21 cellular contexts compared by ENCODE assay signal in genomic region chr4:173379929-173380328, GRCh38. TPM values are rescaled to one million over a fixed set of nuclear protein-coding genes. Genes with fewer than 3 reads are reported as not detected.
DNase-seq lines count a peak whose midpoint lies in the region; ATAC-seq, FAIRE-seq and TF ChIP-seq lines count a peak whose summit lies in the region.
"Had no signal": no experiment of that assay in that cellular context is flagged by ENCODE, and none has a peak within 500 bp of the region (broad histone marks: within the 10 kb centered on the region; RNA-seq: fewer than 3 reads in every experiment).

No MANE protein-coding gene starts in this region.

- no peak for ATAC-seq in GM12878

- H3K4me1 Mint-ChIP-seq in H9 (peaks cover 18 to 24% of the 10 kb centered on the region in 2 experiments), neural progenitor cell (peaks cover 5% of the 10 kb centered on the region)
- H3K4me1 Mint-ChIP-seq: CD4-positive, alpha-beta memory T cell had no signal

- H4K91ac ChIP-seq in H1 (replicated peaks; ENCODE audit: insufficient read length, low read length) (no peak overlapping the region), H9 (ENCODE audit: insufficient read length, low read depth, low read length) (no peak overlapping the region)

- H3K4me1 ChIP-seq in GM12878 (ENCODE audit: control insufficient read depth, insufficient read depth, low read length) (no peaks in the 10 kb centered on the region), H1 (replicated peaks in 1 of 4; ENCODE audit: control insufficient read depth in 3 of 4, insufficient read depth in 4 of 4, low read length in 3 of 4) (no peaks in the 10 kb centered on the region), H9 (ENCODE audit: insufficient read depth, low read length) (no peaks in the 10 kb centered on the region), neural progenitor cell (peaks cover 17% of the 10 kb centered on the region)
- H3K4me1 ChIP-seq: BE2C had no signal

- H4K20me1 ChIP-seq in GM12878 (ENCODE audit: control insufficient read depth, insufficient read depth) = no peaks in the 10 kb centered on the region
- H4K20me1 ChIP-seq in H1 (replicated peaks in 1 of 2; ENCODE audit: control insufficient read depth in 1 of 2, insufficient read depth in 2 of 2, low read length in 2 of 2) = peaks cover 0 to 2% of the 10 kb centered on the region in 2 experiments
- H4K20me1 ChIP-seq in H9 (ENCODE audit: control insufficient read depth, insufficient read depth, insufficient read length) = no peaks in the 10 kb centered on the region
- H4K20me1 ChIP-seq in neural progenitor cell (ENCODE audit: low read depth) = peaks cover 14% of the 10 kb centered on the region

- no peak for TF ChIP-seq EP300 in GM12878 (IDR thresholded peaks at IDR 0.05; ENCODE audit: borderline replicate concordance in 1 of 2, control insufficient read depth in 1 of 2, low read depth in 2 of 2, low read length in 2 of 2)
- no peak for TF ChIP-seq EP300 in H1 (IDR thresholded peaks at IDR 0.05; ENCODE audit: borderline replicate concordance in 1 of 2, low read depth in 2 of 2, low read length in 2 of 2)

- H3K36me3 Mint-ChIP-seq in H9 (ENCODE audit: insufficient read depth in 1 of 3, low read depth in 3 of 3) (peaks cover 4 to 7% (median 5%) of the 10 kb centered on the region in 3 experiments; a peak in 5 of 7 replicates), neural progenitor cell (peaks cover 19% of the 10 kb centered on the region)
- H3K36me3 Mint-ChIP-seq: CD4-positive, alpha-beta memory T cell; CD4-positive, CD25-positive, alpha-beta regulatory T cell had no signal

- RAD21 ChIA-PET in GM12878 (lab: Charles Lee; ENCODE audit: unreplicated experiment) = interaction anchor here (1.0 to 1.3 kb wide), 2 partner anchors 10 to 41 kb away, joined by 3 to 7 read pairs; no protein-coding TSS in a partner anchor

- H3K27me3 Mint-ChIP-seq in H9 (ENCODE audit: low read depth) (no peaks in the 10 kb centered on the region), neural progenitor cell (ENCODE audit: insufficient read depth, low read depth) (no peaks in the 10 kb centered on the region)
- H3K27me3 Mint-ChIP-seq: CD8-positive, alpha-beta memory T cell had no signal

- H2BK5ac ChIP-seq in H1 (ENCODE audit: low read depth, low read length) (no peak overlapping the region), H9 (ENCODE audit: insufficient read length, low read length) (no peak overlapping the region)

- H3K27ac ChIP-seq in GM12878 (ENCODE audit: control insufficient read depth, insufficient read depth) (no peak overlapping the region), H1 (ENCODE audit: low read depth, low read length) (no peak overlapping the region), H9 (ENCODE audit: insufficient read length, low read depth, low read length) (no peak overlapping the region), neural progenitor cell (no peak overlapping the region)
- H3K27ac ChIP-seq: 22Rv1, BLaER1 had no signal

- H3K4me3 ChIP-seq in GM12878 = no peak overlapping the region
- no peak overlapping the region for H3K4me3 ChIP-seq in H1 (ENCODE audit: extremely low read depth in 1 of 4, insufficient read depth in 2 of 4, low read depth in 3 of 4, low read length in 4 of 4)
- no peak overlapping the region for H3K4me3 ChIP-seq in neural progenitor cell
- H3K4me3 ChIP-seq: BLaER1 had no signal

- TF ChIP-seq RAD21 in GM12878 (IDR thresholded peaks at IDR 0.05; ENCODE audit: insufficient read depth, low read depth, low read length) (no peak), H1 (IDR thresholded peaks at IDR 0.05 in 1 of 2, conservative IDR thresholded peaks at IDR 0.05 in 1 of 2; ENCODE audit: low read depth in 2 of 2, low read length in 2 of 2) (no peak)

- no peak overlapping the region for H3K23ac ChIP-seq in H1 (ENCODE audit: insufficient read length)
- H3K23ac ChIP-seq in H9 (ENCODE audit: insufficient read length, low read depth, low read length) = no peak overlapping the region

- WGBS in GM12878 (ENCODE audit: insufficient coverage, insufficient replicate concordance, low lambda C conversion rate, missing lambda C conversion rate) = 94% methylated on average over 3 of the region's 3 CpGs
- 90% methylated on average over 3 of the region's 3 CpGs; no CpG with 5 or more reads in 1 of the 2 experiments for WGBS in H1 (ENCODE audit: extremely low coverage in 1 of 2, insufficient coverage in 1 of 2, insufficient read length in 1 of 2, insufficient replicate concordance in 2 of 2, low coverage in 1 of 2, low lambda C conversion rate in 2 of 2, missing lambda C conversion rate in 1 of 2), 2 experiments
- WGBS in H9 (ENCODE audit: extremely low coverage, insufficient read length, low lambda C conversion rate) = no CpG with 5 or more reads among the region's 3 CpGs

- no peak overlapping the region for H3K27ac Mint-ChIP-seq in H9
- no peak overlapping the region for H3K27ac Mint-ChIP-seq in neural progenitor cell
- H3K27ac Mint-ChIP-seq: CD4-positive, alpha-beta memory T cell; CD4-positive, CD25-positive, alpha-beta regulatory T cell; CD8-positive, alpha-beta memory T cell had no signal

- H4K5ac ChIP-seq in H1 (ENCODE audit: insufficient read length, low read depth, low read length) = no peak overlapping the region
- H4K5ac ChIP-seq in H9 (ENCODE audit: insufficient read length, low read depth, low read length) = no peak overlapping the region

- H3K56ac ChIP-seq in H1 (replicated peaks; ENCODE audit: insufficient read length, low read depth, low read length) (no peak overlapping the region), H9 (ENCODE audit: insufficient read length, low read depth, low read length) (no peak overlapping the region)

- H3F3A ChIP-seq in neural progenitor cell (ENCODE audit: low read depth) = peaks cover 9% of the 10 kb centered on the region

- in situ Hi-C loops in GM12878 (cut with MboI) = no loop called here

- H2BK12ac ChIP-seq in H1 (ENCODE audit: low read depth, low read length) = no peak overlapping the region
- no peak overlapping the region for H2BK12ac ChIP-seq in H9 (ENCODE audit: insufficient read length, low read depth, low read length)

- DNase-seq in D721Med (ENCODE audit: insufficient read length, low spot score) (no peak), GM18507 (ENCODE audit: extremely low spot score, insufficient read length, low read depth) (no peak), GM12878 (ENCODE audit: low read depth, low spot score) (no peak), H1 (ENCODE audit: low read depth in 1 of 2, low spot score in 2 of 2) (no peak), NCI-H82 treated with DMSO at 0.1 percent for 48 hours (lab: John Stamatoyannopoulos, UW; ENCODE audit: unreplicated experiment) (no peak), H9 (no peak), SW480 (ENCODE audit: low spot score) (no peak), neural progenitor cell (ENCODE audit: low spot score) (no peak)
- DNase-seq: ACHN; BE2C; C1 segment of cervical spinal cord; CD4-positive, alpha-beta memory T cell; CD4-positive, CD25-positive, alpha-beta regulatory T cell; CD8-positive, alpha-beta memory T cell; COR-L47; DMS79 treated with DMSO at 0.1 percent for 48 hours had no signal

- H3K4me3 Mint-ChIP-seq in H9 = no peak overlapping the region
- H3K4me3 Mint-ChIP-seq in neural progenitor cell = no peak overlapping the region
- H3K4me3 Mint-ChIP-seq: CD14-positive monocyte; CD4-positive, alpha-beta memory T cell; CD4-positive, CD25-positive, alpha-beta regulatory T cell; CD8-positive, alpha-beta memory T cell had no signal

- H3K23me2 ChIP-seq in H1 (ENCODE audit: low read depth, low read length) (no peaks in the 10 kb centered on the region), H9 (ENCODE audit: insufficient read length, low read depth, low read length, poor library complexity, severe bottlenecking) (no peaks in the 10 kb centered on the region)

- H2AFZ ChIP-seq in GM12878 (ENCODE audit: control insufficient read depth, low read depth, low read length) = no peak overlapping the region
- no peak overlapping the region for H2AFZ ChIP-seq in H1 (ENCODE audit: low read length)
- no peak overlapping the region for H2AFZ ChIP-seq in H9 (ENCODE audit: low read length)
- H2AFZ ChIP-seq in neural progenitor cell (replicated peaks) = no peak overlapping the region

- H2BK20ac ChIP-seq in H1 (ENCODE audit: low read length) (no peak overlapping the region), H9 (ENCODE audit: low read depth, low read length, poor library complexity, severe bottlenecking) (no peak overlapping the region)

- intact Hi-C loops in GM12878 (cut with micrococcal nuclease; ENCODE audit: unreplicated experiment) = no loop called here

- H3K4me2 ChIP-seq in GM12878 (ENCODE audit: control insufficient read depth, insufficient read depth) = no peak overlapping the region
- H3K4me2 ChIP-seq in H1 (ENCODE audit: insufficient read depth in 1 of 2, low read depth in 2 of 2, low read length in 2 of 2) = no peak overlapping the region
- H3K4me2 ChIP-seq in H9 (ENCODE audit: insufficient read depth, insufficient read length, low read length) = no peak overlapping the region
- H3K4me2 ChIP-seq in neural progenitor cell = no peak overlapping the region
- H3K4me2 ChIP-seq: BLaER1 had no signal

- H3K36me3 ChIP-seq in GM12878 (ENCODE audit: control insufficient read depth in 2 of 2, insufficient read depth in 2 of 2, low read length in 1 of 2) = 0 out of 4 replicates have a peak, but pooled peaks cover 0 to 4% of the 10 kb centered on the region in 2 experiments
- H3K36me3 ChIP-seq in H1 (ENCODE audit: control insufficient read depth in 2 of 4, insufficient read depth in 4 of 4, low read length in 3 of 4) = no peaks in the 10 kb centered on the region; a peak in 1 of 8 replicates
- peaks cover 9% of the 10 kb centered on the region for H3K36me3 ChIP-seq in neural progenitor cell

- TF ChIP-seq POLR2A in GM12878 (IDR thresholded peaks at IDR 0.05; ENCODE audit: low read depth, low read length) (no peak), H1 (IDR thresholded peaks at IDR 0.05; ENCODE audit: control extremely low read depth in 1 of 2, low read depth in 2 of 2, low read length in 2 of 2) (no peak)

- no peak for TF ChIP-seq CTCF in D721Med (IDR thresholded peaks at IDR 0.05; ENCODE audit: insufficient read depth, missing control alignments)
- TF ChIP-seq CTCF in GM12878 (IDR thresholded peaks at IDR 0.05 in 2 of 3, conservative IDR thresholded peaks at IDR 0.05 in 1 of 3; ENCODE audit: control insufficient read depth in 2 of 3, extremely low read depth in 1 of 3, insufficient read depth in 1 of 3, low read depth in 3 of 3, low read length in 3 of 3) = no peak
- TF ChIP-seq CTCF in H1 (IDR thresholded peaks at IDR 0.05; ENCODE audit: control extremely low read depth in 1 of 3, insufficient read depth in 1 of 3, low read depth in 1 of 3, low read length in 3 of 3) = no peak
- TF ChIP-seq CTCF in H9 (conservative IDR thresholded peaks at IDR 0.05) = no peak
- TF ChIP-seq CTCF in neural progenitor cell (IDR thresholded peaks at IDR 0.05) = no peak

- H3K9ac ChIP-seq in GM12878 (ENCODE audit: control insufficient read depth, insufficient read depth, low read length) (no peak overlapping the region), H1 (replicated peaks in 1 of 4; ENCODE audit: extremely low read depth in 1 of 4, low read depth in 3 of 4, low read length in 3 of 4) (no peak overlapping the region), H9 (ENCODE audit: extremely low read depth, insufficient read length, low read length) (no peak overlapping the region), neural progenitor cell (no peak overlapping the region)
- H3K9ac ChIP-seq: BLaER1 had no signal

- H4K8ac ChIP-seq in H1 (ENCODE audit: extremely low read depth, insufficient read depth, low read length) (no peak overlapping the region), H9 (replicated peaks; ENCODE audit: insufficient read length, low read depth, low read length) (no peak overlapping the region)

- H3K9me3 Mint-ChIP-seq in H9 (no peaks in the 10 kb centered on the region), neural progenitor cell (no peaks in the 10 kb centered on the region)
- H3K9me3 Mint-ChIP-seq: CD14-positive monocyte; CD4-positive, alpha-beta memory T cell; CD8-positive, alpha-beta memory T cell had no signal

- CTCF ChIA-PET in GM12878 (lab: Yijun Ruan, JAX) = no interaction called here
- CTCF ChIA-PET in H1 (lab: Charles Lee; ENCODE audit: partially characterized antibody) = no interaction called here

- no peak overlapping the region for H2AK5ac ChIP-seq in H1 (ENCODE audit: low read depth, low read length)
- H2AK5ac ChIP-seq in H9 (ENCODE audit: insufficient read length, low read length) = no peak overlapping the region

- H2BK15ac ChIP-seq in H1 (ENCODE audit: low read length) (no peak overlapping the region), H9 (ENCODE audit: low read depth, low read length) (no peak overlapping the region)

- H3K9me3 ChIP-seq in GM12878 (replicated peaks; ENCODE audit: control insufficient read depth, insufficient read depth, low read length) (no peaks in the 10 kb centered on the region), H1 (ENCODE audit: insufficient read depth in 2 of 2, low read depth in 1 of 2, low read length in 1 of 2) (no peaks in the 10 kb centered on the region), H9 (ENCODE audit: control insufficient read depth, low read depth, low read length) (no peaks in the 10 kb centered on the region), neural progenitor cell (ENCODE audit: low read depth) (no peaks in the 10 kb centered on the region)
- H3K9me3 ChIP-seq: BE2C, BLaER1 had no signal

- no TSS peak for BruUV-seq in GM12878 (replicated peaks; lab: Mats Ljungman, UMichigan)

- no peak overlapping the region for H3T11ph ChIP-seq in H9 (ENCODE audit: low read length)

- H3K14ac ChIP-seq in H1 (ENCODE audit: insufficient read length) = no peak overlapping the region
- H3K14ac ChIP-seq in H9 (ENCODE audit: insufficient read depth, low read length) = no peak overlapping the region

- H3K79me2 ChIP-seq in GM12878 (ENCODE audit: control insufficient read depth, insufficient read depth, low read length) = peaks cover 11% of the 10 kb centered on the region
- no peaks in the 10 kb centered on the region for H3K79me2 ChIP-seq in H1 (ENCODE audit: control insufficient read depth in 1 of 2, insufficient read depth in 2 of 2, low read length in 2 of 2)
- no peaks in the 10 kb centered on the region for H3K79me2 ChIP-seq in H9 (ENCODE audit: insufficient read depth, low read length)
- H3K79me2 ChIP-seq in neural progenitor cell (ENCODE audit: low read depth) = peaks cover 14% of the 10 kb centered on the region

- H3K79me1 ChIP-seq in H1 (ENCODE audit: low read depth, low read length) = no peaks in the 10 kb centered on the region
- H3K79me1 ChIP-seq in H9 (ENCODE audit: insufficient read depth, low read depth, low read length, poor library complexity, severe bottlenecking) = no peaks in the 10 kb centered on the region

- POLR2A ChIA-PET in GM12878 (lab: Charles Lee) (no interaction called here), H1 (lab: Charles Lee; ENCODE audit: partially characterized antibody) (no interaction called here)

- SMC1A ChIA-PET in GM12878 (lab: Charles Lee; ENCODE audit: uncharacterized antibody, unreplicated experiment) = interaction anchor here (1.0 to 13.8 kb wide), 2 partner anchors 10 to 45 kb away, joined by 3 to 232 read pairs; partner anchors contain the start of gene HMGB2

- H3K27me3 ChIP-seq in GM12878 (replicated peaks in 1 of 2; ENCODE audit: control insufficient read depth in 2 of 2, insufficient read depth in 2 of 2, low read length in 1 of 2) (no peaks in the 10 kb centered on the region), H1 (replicated peaks in 1 of 4; ENCODE audit: control insufficient read depth in 3 of 4, extremely low read depth in 1 of 4, insufficient read depth in 3 of 4, low read length in 3 of 4) (peaks cover 0 to 2% (median 0%) of the 10 kb centered on the region in 4 experiments; a peak in 1 of 7 replicates), H9 (ENCODE audit: insufficient read depth, low read length) (no peaks in the 10 kb centered on the region), neural progenitor cell (no peaks in the 10 kb centered on the region)
- H3K27me3 ChIP-seq: BE2C, BLaER1 had no signal

- H3K18ac ChIP-seq in H1 (ENCODE audit: extremely low read depth, low read length) (no peak overlapping the region), H9 (ENCODE audit: insufficient read length, low read depth, low read length) (no peak overlapping the region)

- H2BK120ac ChIP-seq in H1 (replicated peaks; ENCODE audit: low read depth, low read length) (no peak overlapping the region), H9 (ENCODE audit: low read depth, low read length, poor library complexity, severe bottlenecking) (no peak overlapping the region)

- FAIRE-seq in D721Med (lab: Jason Lieb, UNC) = peak; percentile 35
- FAIRE-seq in GM18507 (lab: Jason Lieb, UNC) = peak; percentile 50
- no peak for FAIRE-seq in GM12878 (lab: Jason Lieb, UNC)
- FAIRE-seq in H1 (lab: Jason Lieb, UNC) = peak; percentile 24
- FAIRE-seq: GM12891, GM19239 had no signal

- H3K4ac ChIP-seq in H1 (replicated peaks; ENCODE audit: insufficient read length, low read depth, low read length) (no peak overlapping the region), H9 (ENCODE audit: low read depth, low read length) (no peak overlapping the region)

RNA-seq across cellular contexts. Expression of gene SAP30, which starts 9.2 kb away (rescaled TPM):
- 22.3 and 23.3 TPM in 2 replicates for total RNA-seq in GM12878 (2013; cell fraction: nucleolus; rRNA removed)
- total RNA-seq in GM12878 (2014; rRNA removed) (23.1 and 28.4 TPM in 2 replicates), GM12878 (2014; rRNA removed; fragmentation: Illumina TruSeq; extraction: Trizol) (28.9 and 29.7 TPM in 2 replicates), GM12878 (2021) (26.0 and 29.6 TPM in 2 replicates), H9 (2021) (13.5 and 14.7 TPM in 2 replicates), neural progenitor cell (ENCODE audit: low replicate concordance) (36.7 and 63.5 TPM in 2 replicates)
- polyA plus RNA-seq in GM12878 (2011; ENCODE audit: low read depth) = 8.3 TPM
- polyA plus RNA-seq in GM12878 (2011; rRNA removed) (56.9 and 106 TPM in 2 replicates), GM12878 (2014; fragmentation: Illumina TruSeq; extraction: Trizol) (16.3 and 18.3 TPM in 2 replicates), GM12878 (2014; fragmentation: Nextera tagmentation; extraction: Ambion mirVana) (10 to 100 TPM in 1 of 2 experiments, 1 to 10 TPM in 1; 5.4 to 24.0 TPM), GM12878 (2014; rRNA removed) (30.0 and 31.7 TPM in 2 replicates), GM12878 (2016; fragmentation: Nextera tagmentation; extraction: Ambion mirVana) (1 to 10 TPM; 5.0 to 9.9 TPM), H1 (2011; rRNA removed) (4.9 and 7.7 TPM in 2 replicates)
- polyA plus RNA-seq in GM12878 (2011; cell fraction: cytosol; rRNA removed) = 14.4 and 24.8 TPM in 2 replicates
- 19.3 and 22.7 TPM in 2 replicates for polyA plus RNA-seq in GM12878 (2011; cell fraction: nucleus; rRNA removed)
- 27.0 and 33.1 TPM in 2 replicates for polyA plus RNA-seq in GM12878 (2012)
- polyA minus RNA-seq in GM12878 (2011; rRNA and poly(A)+ RNA removed) = 9.9 and 10.1 TPM in 2 replicates
- polyA minus RNA-seq in GM12878 (2011; cell fraction: cytosol; rRNA and poly(A)+ RNA removed) = 9.9 and 10.5 TPM in 2 replicates
- polyA minus RNA-seq in GM12878 (2011; cell fraction: nucleus; rRNA and poly(A)+ RNA removed) = 13.1 and 18.6 TPM in 2 replicates
- 17.9 and 21.1 TPM in 2 replicates for total RNA-seq in H1 (2021; fragmentation: NEBNext Ultra II Directional; extraction: Animal tissue kit (Norgen Biotek cat#: 25700))
- polyA plus RNA-seq in H1 (2011; cell fraction: cytosol; rRNA removed) = 15.4 TPM
- 5.1 TPM for polyA plus RNA-seq in H1 (2011; cell fraction: nucleus; rRNA removed)
- 12.5 to 17.5 TPM (median 13.7 TPM) in 4 replicates for polyA plus RNA-seq in H1 (2012, experiment 1 of 2)
- polyA plus RNA-seq in H1 (2012, experiment 2 of 2) = 5.7 TPM
- 13.7 TPM for polyA plus RNA-seq in H1 (2013, experiment 1 of 2)
- polyA plus RNA-seq in H1 (2013, experiment 2 of 2) = 13.5 TPM
- 1.7 and 2.0 TPM in 2 replicates for polyA minus RNA-seq in H1 (2011; rRNA and poly(A)+ RNA removed)
- 8.1 TPM for polyA minus RNA-seq in H1 (2011; cell fraction: cytosol; rRNA and poly(A)+ RNA removed)
- 11.5 TPM for polyA minus RNA-seq in H1 (2011; cell fraction: nucleus; rRNA and poly(A)+ RNA removed)

RNA-seq across cellular contexts. Expression of gene SCRG1, which starts 19.0 kb away (rescaled TPM):
- total RNA-seq in GM12878 (2013; cell fraction: nucleolus; rRNA removed) = not detected in 2 replicates
- total RNA-seq in GM12878 (2014; rRNA removed) (not detected in 2 replicates), GM12878 (2014; rRNA removed; fragmentation: Illumina TruSeq; extraction: Trizol) (not detected in 2 replicates), GM12878 (2021) (not detected in 2 replicates), H9 (2021) (not detected in 2 replicates), neural progenitor cell (ENCODE audit: low replicate concordance) (0.37 and 0.40 TPM in 2 replicates)
- polyA plus RNA-seq in GM12878 (2011; ENCODE audit: low read depth) = 0.05 TPM
- polyA plus RNA-seq in GM12878 (2011; rRNA removed) (not detected in 2 replicates), GM12878 (2014; fragmentation: Illumina TruSeq; extraction: Trizol) (not detected in 2 replicates), GM12878 (2014; fragmentation: Nextera tagmentation; extraction: Ambion mirVana) (under 1 TPM in 1 of 2 experiments, not detected in 1; 0.02 TPM), GM12878 (2014; rRNA removed) (not detected in 2 replicates), GM12878 (2016; fragmentation: Nextera tagmentation; extraction: Ambion mirVana) (under 1 TPM; 0.54 to 0.58 TPM), H1 (2011; rRNA removed) (not detected in 2 replicates)
- polyA plus RNA-seq in GM12878 (2011; cell fraction: cytosol; rRNA removed) = not detected in 2 replicates
- not detected in 2 replicates for polyA plus RNA-seq in GM12878 (2011; cell fraction: nucleus; rRNA removed)
- 0.04 TPM in 2 replicates for polyA plus RNA-seq in GM12878 (2012)
- polyA minus RNA-seq in GM12878 (2011; rRNA and poly(A)+ RNA removed) = not detected in 2 replicates
- polyA minus RNA-seq in GM12878 (2011; cell fraction: cytosol; rRNA and poly(A)+ RNA removed) = not detected in 2 replicates
- not detected in 2 replicates for polyA minus RNA-seq in GM12878 (2011; cell fraction: nucleus; rRNA and poly(A)+ RNA removed)
- total RNA-seq in H1 (2021; fragmentation: NEBNext Ultra II Directional; extraction: Animal tissue kit (Norgen Biotek cat#: 25700)) = not detected in 2 replicates
- not detected for polyA plus RNA-seq in H1 (2011; cell fraction: cytosol; rRNA removed)
- polyA plus RNA-seq in H1 (2011; cell fraction: nucleus; rRNA removed) = not detected
- 0.09 TPM in 1 of 4 replicates, not detected in the others for polyA plus RNA-seq in H1 (2012, experiment 1 of 2)
- polyA plus RNA-seq in H1 (2012, experiment 2 of 2) = not detected
- polyA plus RNA-seq in H1 (2013, experiment 1 of 2) = not detected
- polyA plus RNA-seq in H1 (2013, experiment 2 of 2) = not detected
- not detected in 2 replicates for polyA minus RNA-seq in H1 (2011; rRNA and poly(A)+ RNA removed)
- polyA minus RNA-seq in H1 (2011; cell fraction: cytosol; rRNA and poly(A)+ RNA removed) = not detected
- polyA minus RNA-seq in H1 (2011; cell fraction: nucleus; rRNA and poly(A)+ RNA removed) = not detected
- total RNA-seq: CD4-positive, alpha-beta memory T cell; CD4-positive, CD25-positive, alpha-beta regulatory T cell; CD8-positive, alpha-beta memory T cell had no signal
- polyA plus RNA-seq: CD8-positive, alpha-beta memory T cell had no signal

RNA-seq across cellular contexts. Expression of gene HMGB2, which starts 45.8 kb away (rescaled TPM):
- 48.0 and 49.1 TPM in 2 replicates for total RNA-seq in GM12878 (2013; cell fraction: nucleolus; rRNA removed)
- total RNA-seq in GM12878 (2014; rRNA removed) = 260 and 307 TPM in 2 replicates
- 580 and 598 TPM in 2 replicates for total RNA-seq in GM12878 (2014; rRNA removed; fragmentation: Illumina TruSeq; extraction: Trizol)
- total RNA-seq in GM12878 (2021) = 314 and 323 TPM in 2 replicates
- polyA plus RNA-seq in GM12878 (2011; ENCODE audit: low read depth) = 338 TPM
- 420 and 773 TPM in 2 replicates for polyA plus RNA-seq in GM12878 (2011; rRNA removed)
- polyA plus RNA-seq in GM12878 (2011; cell fraction: cytosol; rRNA removed) = 127 and 140 TPM in 2 replicates
- 103 and 152 TPM in 2 replicates for polyA plus RNA-seq in GM12878 (2011; cell fraction: nucleus; rRNA removed)
- polyA plus RNA-seq in GM12878 (2012) = 382 and 414 TPM in 2 replicates
- 756 and 851 TPM in 2 replicates for polyA plus RNA-seq in GM12878 (2014; fragmentation: Illumina TruSeq; extraction: Trizol)
- polyA plus RNA-seq in GM12878 (2014; fragmentation: Nextera tagmentation; extraction: Ambion mirVana) = 100 to 1,000 TPM; 858 to 954 TPM
- polyA plus RNA-seq in GM12878 (2014; rRNA removed) = 358 and 471 TPM in 2 replicates
- polyA plus RNA-seq in GM12878 (2016; fragmentation: Nextera tagmentation; extraction: Ambion mirVana) = 100 to 1,000 TPM; 931 to 961 TPM
- 62.3 and 71.0 TPM in 2 replicates for polyA minus RNA-seq in GM12878 (2011; rRNA and poly(A)+ RNA removed)
- 49.4 and 65.2 TPM in 2 replicates for polyA minus RNA-seq in GM12878 (2011; cell fraction: cytosol; rRNA and poly(A)+ RNA removed)
- polyA minus RNA-seq in GM12878 (2011; cell fraction: nucleus; rRNA and poly(A)+ RNA removed) = 36.6 and 52.7 TPM in 2 replicates
- 212 and 218 TPM in 2 replicates for total RNA-seq in H1 (2021; fragmentation: NEBNext Ultra II Directional; extraction: Animal tissue kit (Norgen Biotek cat#: 25700))
- 33.4 and 54.7 TPM in 2 replicates for polyA plus RNA-seq in H1 (2011; rRNA removed)
- 192 TPM for polyA plus RNA-seq in H1 (2011; cell fraction: cytosol; rRNA removed)
- polyA plus RNA-seq in H1 (2011; cell fraction: nucleus; rRNA removed) = 26.9 TPM
- polyA plus RNA-seq in H1 (2012, experiment 1 of 2) = 247 to 364 TPM (median 258 TPM) in 4 replicates
- 43.4 TPM for polyA plus RNA-seq in H1 (2012, experiment 2 of 2)
- polyA plus RNA-seq in H1 (2013, experiment 1 of 2) = 153 TPM
- 154 TPM for polyA plus RNA-seq in H1 (2013, experiment 2 of 2)
- 21.5 and 23.5 TPM in 2 replicates for polyA minus RNA-seq in H1 (2011; rRNA and poly(A)+ RNA removed)
- polyA minus RNA-seq in H1 (2011; cell fraction: cytosol; rRNA and poly(A)+ RNA removed) = 55.7 TPM
- 32.2 TPM for polyA minus RNA-seq in H1 (2011; cell fraction: nucleus; rRNA and poly(A)+ RNA removed)
- total RNA-seq in H9 (2021) = 278 and 298 TPM in 2 replicates
- total RNA-seq in neural progenitor cell (ENCODE audit: low replicate concordance) = 655 and 1,033 TPM in 2 replicates
